ENCODE assay signal across 1 cellular context in genomic region chr6:25831532-25832306, GRCh38.
TF ChIP-seq lines count a peak whose summit lies in the region.

SLC17A1 (minus strand) TSS chr6:25832052; CDS start chr6:25830557, 1,495 bp downstream.

TF ChIP-seq in HepG2, 621 proteins besides CTCF, POLR2A, EP300 and RAD21 (continued from another document and continues in another):
- TF ChIP-seq PREB (CRISPR knock-in tag; IDR thresholded peaks at IDR 0.05) (no peak), ZMAT3 (CRISPR knock-in tag; conservative IDR thresholded peaks at IDR 0.05) (0 out of 2 replicates have a peak, but pooled peaks have one; percentile 36), PBX2 (CRISPR knock-in tag; IDR thresholded peaks at IDR 0.05) (peak; percentile 52; the same call in 1 of the 2 replicates), NCOA2 (CRISPR knock-in tag; IDR thresholded peaks at IDR 0.05) (peak; percentile 12; the same call in 1 of the 2 replicates), POGZ (CRISPR knock-in tag; IDR thresholded peaks at IDR 0.05) (peak; percentile 28; the same call in 1 of the 2 replicates), HOMEZ (CRISPR knock-in tag; IDR thresholded peaks at IDR 0.05; ENCODE audit: low read depth) (peak; percentile 80), ARID5B (CRISPR knock-in tag; IDR thresholded peaks at IDR 0.05) (peak; percentile 62; the same call in 1 of the 2 replicates), ZNF513 (CRISPR knock-in tag; conservative IDR thresholded peaks at IDR 0.05) (no peak), ZNF382 (CRISPR knock-in tag; IDR thresholded peaks at IDR 0.05; ENCODE audit: borderline replicate concordance) (no peak), CREM (IDR thresholded peaks at IDR 0.05) (peak; percentile 61), CREM (CRISPR knock-in tag; IDR thresholded peaks at IDR 0.05) (no peak), CEBPG (CRISPR knock-in tag; IDR thresholded peaks at IDR 0.05) (peak; percentile 65), NCOR1 (IDR thresholded peaks at IDR 0.05; ENCODE audit: borderline replicate concordance, low read length) (peak; percentile 40; the same call in 1 of the 2 replicates), MED1 (CRISPR knock-in tag; IDR thresholded peaks at IDR 0.05) (peak; percentile 84), ZNF609 (CRISPR knock-in tag; IDR thresholded peaks at IDR 0.05; ENCODE audit: borderline replicate concordance) (peak; percentile 29; the same call in 1 of the 2 replicates), ZBTB44 (CRISPR knock-in tag; IDR thresholded peaks at IDR 0.05) (no peak), AHDC1 (CRISPR knock-in tag; IDR thresholded peaks at IDR 0.05; ENCODE audit: borderline replicate concordance) (peak; percentile 39; the same call in 1 of the 2 replicates), CHD2 (IDR thresholded peaks at IDR 0.05; ENCODE audit: low read depth, low read length) (no peak), GATAD1 (CRISPR knock-in tag; IDR thresholded peaks at IDR 0.05) (no peak), HBP1 (CRISPR knock-in tag; IDR thresholded peaks at IDR 0.05; ENCODE audit: low read depth) (no peak), ZNF740 (CRISPR knock-in tag; IDR thresholded peaks at IDR 0.05) (no peak), ZNF501 (CRISPR knock-in tag; IDR thresholded peaks at IDR 0.05) (no peak), ZNF674 (CRISPR knock-in tag; IDR thresholded peaks at IDR 0.05; ENCODE audit: low read depth) (no peak), ZNF124 (CRISPR knock-in tag; IDR thresholded peaks at IDR 0.05) (no peak)
